ENCODE assay signal across 14 cellular contexts in genomic region chr3:55416381-55416821, GRCh38.
DNase-seq lines count a peak whose midpoint lies in the region; ATAC-seq, FAIRE-seq and TF ChIP-seq lines count a peak whose summit lies in the region.
"Had no signal": no experiment of that assay in that cellular context is flagged by ENCODE, and none has a peak within 500 bp of the region (broad histone marks: within the 10 kb centered on the region; RNA-seq: fewer than 3 reads in every experiment).

No MANE protein-coding gene starts in this region.

- ATAC-seq in GM18873 (IDR thresholded peaks at IDR 0.05; ENCODE audit: low FRiP score, unreplicated experiment) (no peak), HG03460 (IDR thresholded peaks at IDR 0.05; ENCODE audit: unreplicated experiment) (no peak)
- ATAC-seq: activated naive CD8-positive, alpha-beta T cell treated with anti-CD3 and anti-CD28 coated beads, Interleukin-2, amount 50 U/mL, for 24 hours had no signal

- no peaks in the 10 kb centered on the region for H3K4me1 ChIP-seq in breast epithelium
- H3K4me1 ChIP-seq: esophagus squamous epithelium, stomach had no signal

- peaks cover 6% of the 10 kb centered on the region for H3K36me3 Mint-ChIP-seq in MCF 10A (ENCODE audit: insufficient read depth, unreplicated experiment)

- no peaks in the 10 kb centered on the region for H3K27me3 ChIP-seq in breast epithelium
- H3K27me3 ChIP-seq: esophagus squamous epithelium, stomach had no signal

- peaks cover 4 to 10% of the 10 kb centered on the region in 2 donors for H3K9me3 ChIP-seq in breast epithelium
- H3K9me3 ChIP-seq: esophagus squamous epithelium had no signal

- no peak overlapping the region for H3K27ac Mint-ChIP-seq in MCF 10A (ENCODE audit: low read depth, unreplicated experiment)
- H3K27ac Mint-ChIP-seq: activated CD4-positive, alpha-beta T cell treated with anti-CD3 and anti-CD28 coated beads, Interleukin-2, amount 10 ng/mL, durations not matched to agents 7 days and 5 days; activated naive CD8-positive, alpha-beta T cell treated with anti-CD3 and anti-CD28 coated beads, Interleukin-2, amount 50 U/mL, for 24 hours; B cell had no signal

- peaks cover 14% of the 10 kb centered on the region for H3K4me1 Mint-ChIP-seq in MCF 10A (ENCODE audit: insufficient read depth, unreplicated experiment)
- H3K4me1 Mint-ChIP-seq: activated CD4-positive, alpha-beta T cell treated with anti-CD3 and anti-CD28 coated beads, Interleukin-2, amount 10 ng/mL, durations not matched to agents 7 days and 5 days; activated naive CD8-positive, alpha-beta T cell treated with anti-CD3 and anti-CD28 coated beads, Interleukin-2, amount 50 U/mL, for 24 hours; B cell had no signal

- no peak overlapping the region for H3K27ac ChIP-seq in breast epithelium
- H3K27ac ChIP-seq: esophagus squamous epithelium, stomach had no signal

- TF ChIP-seq CTCF in MCF 10A (IDR thresholded peaks at IDR 0.05; ENCODE audit: unreplicated experiment) (no peak), breast epithelium (IDR thresholded peaks at IDR 0.05) (no peak), fibroblast of pulmonary artery (IDR thresholded peaks at IDR 0.05; ENCODE audit: low read length, missing control alignments) (no peak)

- FAIRE-seq in urothelium cell line (lab: Jason Lieb, UNC) = no peak

- intact Hi-C loops in MCF 10A (cut with micrococcal nuclease) = loop anchor here (5.0 kb wide), 1 partner anchor 89 kb away; no protein-coding TSS in a partner anchor
- intact Hi-C loops in breast epithelium (cut with DNase I; ENCODE audit: low total_unique reads) = no loop called here

- H3K4me3 Mint-ChIP-seq in MCF 10A (ENCODE audit: unreplicated experiment) = no peak overlapping the region
- H3K4me3 Mint-ChIP-seq: activated CD4-positive, alpha-beta T cell treated with anti-CD3 and anti-CD28 coated beads, Interleukin-2, amount 10 ng/mL, durations not matched to agents 7 days and 5 days; activated naive CD8-positive, alpha-beta T cell treated with anti-CD3 and anti-CD28 coated beads, Interleukin-2, amount 50 U/mL, for 24 hours; B cell had no signal

- no peaks in the 10 kb centered on the region for H3K27me3 Mint-ChIP-seq in MCF 10A (ENCODE audit: insufficient read depth, unreplicated experiment)
- H3K27me3 Mint-ChIP-seq: activated CD4-positive, alpha-beta T cell treated with anti-CD3 and anti-CD28 coated beads, Interleukin-2, amount 10 ng/mL, durations not matched to agents 7 days and 5 days; activated naive CD8-positive, alpha-beta T cell treated with anti-CD3 and anti-CD28 coated beads, Interleukin-2, amount 50 U/mL, for 24 hours; B cell had no signal

- DNase-seq in MCF 10A (ENCODE audit: unreplicated experiment) = peak; percentile 94
- DNase-seq in breast epithelium (ENCODE audit: low spot score in 2 of 2) = no peak
- DNase-seq in RPMI7951 (ENCODE audit: low read depth) = peak; percentile 100
- peak; percentile 60 for DNase-seq in fibroblast of pulmonary artery (ENCODE audit: low read depth)
- peak; percentile 38 for DNase-seq in urothelium cell line (ENCODE audit: low spot score)
- DNase-seq in activated CD8-positive, alpha-beta memory T cell treated with anti-CD3 and anti-CD28 coated beads, Interleukin-2, amount 50 U/mL, for 4 hours = no peak
- DNase-seq: activated CD4-positive, alpha-beta T cell treated with anti-CD3 and anti-CD28 coated beads, Interleukin-2, amount 10 ng/mL, durations not matched to agents 7 days and 5 days; activated naive CD8-positive, alpha-beta T cell treated with anti-CD3 and anti-CD28 coated beads, Interleukin-2, amount 50 U/mL, for 24 hours; esophagus squamous epithelium; midbrain; stomach had no signal

- no peak for TF ChIP-seq POLR2A in breast epithelium (IDR thresholded peaks at IDR 0.05)

- CTCF ChIA-PET in MCF 10A (lab: Yijun Ruan, JAX) = interaction anchor here (0.6 to 1.4 kb wide), 3 partner anchors 13 to 562 kb away, joined by 3 to 5 read pairs (median 3); no protein-coding TSS in a partner anchor

- H3K4me3 ChIP-seq in breast epithelium = no peak overlapping the region
- H3K4me3 ChIP-seq in fibroblast of pulmonary artery (replicated peaks; ENCODE audit: low read depth, low read length) = no peak overlapping the region
- H3K4me3 ChIP-seq: esophagus squamous epithelium, stomach had no signal

- POLR2A ChIA-PET in MCF 10A (lab: Yijun Ruan, JAX) = no interaction called here

- BruUV-seq in MCF 10A (replicated peaks; lab: Mats Ljungman, UMichigan) = no TSS peak

- H3K9me3 Mint-ChIP-seq in MCF 10A (ENCODE audit: unreplicated experiment) = no peaks in the 10 kb centered on the region

- H3K36me3 ChIP-seq in breast epithelium = no peaks in the 10 kb centered on the region
- H3K36me3 ChIP-seq: esophagus squamous epithelium, stomach had no signal

Comparison
In these comparisons a context has a peak if more than half of its experiments do, and no peak if none do; other contexts are left out.
1. DNase-seq: peak in MCF 10A (single experiment), RPMI7951 (single experiment), fibroblast of pulmonary artery (single experiment) and urothelium cell line (single experiment); none in breast epithelium (0 of 2) and activated CD8-positive, alpha-beta memory T cell treated with anti-CD3 and anti-CD28 coated beads, Interleukin-2, amount 50 U/mL, for 4 hours (single experiment).